8 cellular contexts compared by ENCODE assay signal in genomic region chr6:154352898-154353585, GRCh38. TPM values are rescaled to one million over a fixed set of nuclear protein-coding genes. Genes with fewer than 3 reads are reported as not detected.
DNase-seq lines count a peak whose midpoint lies in the region; ATAC-seq and TF ChIP-seq lines count a peak whose summit lies in the region.

No MANE protein-coding gene starts in this region.

- DNase-seq in NCI-H146 treated with DMSO at 0.1 percent for 48 hours (lab: John Stamatoyannopoulos, UW; ENCODE audit: unreplicated experiment) (no peak), posterior vena cava (ENCODE audit: low spot score) (no peak), epidermal melanocyte (ENCODE audit: insufficient read length, low spot score) (no peak), islet precursor cell (no peak)

- peak overlapping the region; percentile 62 to 75 for H3K4me3 ChIP-seq in neutrophil (ENCODE audit: low read depth in 1 of 2, low read length in 1 of 2)

- ATAC-seq in GM18517 (IDR thresholded peaks at IDR 0.05; ENCODE audit: unreplicated experiment) (peak; percentile 74), GM21423 (IDR thresholded peaks at IDR 0.05; ENCODE audit: unreplicated experiment) (peak; percentile 63), HG03442 (IDR thresholded peaks at IDR 0.05; ENCODE audit: unreplicated experiment) (peak; percentile 63)

- H3K36me3 ChIP-seq in neutrophil: peaks cover 3% of the 10 kb centered on the region

- H3K27ac ChIP-seq in neutrophil: peak overlapping the region; percentile 92

- H3K4me1 ChIP-seq in neutrophil (ENCODE audit: control insufficient read depth in 1 of 2, insufficient read depth in 1 of 2, low read depth in 1 of 2, low read length in 1 of 2): peaks cover 74 to 88% of the 10 kb centered on the region in 2 experiments

- no peak for TF ChIP-seq CTCF in neutrophil (IDR thresholded peaks at IDR 0.05)

- H3K9me3 ChIP-seq in neutrophil: no peaks in the 10 kb centered on the region

- no peaks in the 10 kb centered on the region for H3K27me3 ChIP-seq in neutrophil

- intact Hi-C loops in posterior vena cava (cut with DNase I): no loop called here

RNA-seq across cellular contexts. Expression of gene IPCEF1, which starts 3.6 kb away (rescaled TPM):
- 1 to 10 TPM; 3.7 to 4.0 TPM for total RNA-seq in posterior vena cava
